ENCODE assay signal across 27 cellular contexts in genomic region chr6:75149253-75149652, GRCh38. TPM values are rescaled to one million over a fixed set of nuclear protein-coding genes. Genes with fewer than 3 reads are reported as not detected.
DNase-seq lines count a peak whose midpoint lies in the region; ATAC-seq, FAIRE-seq and TF ChIP-seq lines count a peak whose summit lies in the region.
"Had no signal": no experiment of that assay in that cellular context is flagged by ENCODE, and none has a peak within 500 bp of the region (broad histone marks: within the 10 kb centered on the region; RNA-seq: fewer than 3 reads in every experiment).

No MANE protein-coding gene starts in this region.

- H3K4me3 ChIP-seq in left ventricle myocardium inferior (no peak overlapping the region), endothelial cell of umbilical vein (replicated peaks in 1 of 3; ENCODE audit: insufficient read depth in 1 of 3, low read depth in 1 of 3, low read length in 3 of 3) (no peak overlapping the region), osteoblast (ENCODE audit: insufficient read depth, low read length) (no peak overlapping the region)
- H3K4me3 ChIP-seq: esophagus squamous epithelium, GM23338, psoas muscle, SJCRH30, skin epidermis had no signal

- no peaks in the 10 kb centered on the region for H3K9me3 ChIP-seq in left ventricle myocardium inferior (replicated peaks)
- no peaks in the 10 kb centered on the region for H3K9me3 ChIP-seq in endothelial cell of umbilical vein (replicated peaks; ENCODE audit: control insufficient read depth, insufficient read depth, low read length)
- H3K9me3 ChIP-seq in osteoblast (ENCODE audit: low read depth, low read length) = no peaks in the 10 kb centered on the region
- H3K9me3 ChIP-seq: esophagus squamous epithelium, neutrophil, psoas muscle, SJCRH30 had no signal

- H3K4me1 ChIP-seq in left ventricle myocardium inferior = peaks cover 7% of the 10 kb centered on the region
- no peaks in the 10 kb centered on the region for H3K4me1 ChIP-seq in endothelial cell of umbilical vein (ENCODE audit: control insufficient read depth, extremely low read depth, insufficient read depth, low read length)
- H3K4me1 ChIP-seq in osteoblast (ENCODE audit: insufficient read depth, low read length) = peaks cover 38% of the 10 kb centered on the region
- H3K4me1 ChIP-seq: esophagus squamous epithelium, psoas muscle, SJCRH30 had no signal

- BruUV-seq in endothelial cell of umbilical vein (replicated peaks; lab: Mats Ljungman, UMichigan) = no TSS peak

- no peaks in the 10 kb centered on the region for H3K27me3 ChIP-seq in left ventricle myocardium inferior (ENCODE audit: low read depth)
- no peaks in the 10 kb centered on the region for H3K27me3 ChIP-seq in endothelial cell of umbilical vein (ENCODE audit: control insufficient read depth in 2 of 2, insufficient read depth in 2 of 2, low read length in 2 of 2)
- no peaks in the 10 kb centered on the region for H3K27me3 ChIP-seq in osteoblast (ENCODE audit: insufficient read depth, low read length)
- H3K27me3 ChIP-seq: esophagus squamous epithelium, neutrophil, SJCRH30 had no signal

- POLR2A ChIA-PET in endothelial cell of umbilical vein (lab: Charles Lee) = no interaction called here

- H3K79me2 ChIP-seq in endothelial cell of umbilical vein (ENCODE audit: control insufficient read depth, insufficient read depth, low read length) = no peaks in the 10 kb centered on the region
- H3K79me2 ChIP-seq in osteoblast (ENCODE audit: insufficient read depth, low read length) = no peaks in the 10 kb centered on the region

- ATAC-seq in left ventricle myocardium superior (no peak), HG03095 (IDR thresholded peaks at IDR 0.05; ENCODE audit: unreplicated experiment) (no peak), GM18873 (IDR thresholded peaks at IDR 0.05; ENCODE audit: low FRiP score, unreplicated experiment) (no peak)
- ATAC-seq: activated naive CD4-positive, alpha-beta T cell treated with anti-CD3 and anti-CD28 coated beads, Interleukin-2, amount 50 U/mL, for 72 hours; GM23338; left lobe of liver; psoas muscle; stimulated activated naive B cell treated with anti-CD40 and anti-IgM and Interleukin-4, amounts not matched to agents 10 μg/mL and 1 μg/mL and 100 μg/mL, for 72 hours had no signal

- DNase-seq in left ventricle myocardium inferior = no peak
- DNase-seq in left ventricle myocardium superior = no peak
- DNase-seq in endothelial cell of umbilical vein (ENCODE audit: low read depth, low spot score) = peak; percentile 60
- no peak for DNase-seq in osteoblast (ENCODE audit: insufficient read length, low spot score, missing footprints)
- DNase-seq in DMS53 treated with DMSO at 0.1 percent for 48 hours (lab: John Stamatoyannopoulos, UW; ENCODE audit: unreplicated experiment) = no peak
- no peak for DNase-seq in NCI-H1092 treated with DMSO at 0.1 percent for 48 hours (lab: John Stamatoyannopoulos, UW)
- DNase-seq: activated CD4-positive, alpha-beta T cell treated with anti-CD3 and anti-CD28 coated beads for 48 hours; activated CD8-positive, alpha-beta memory T cell treated with anti-CD3 and anti-CD28 coated beads for 24 hours; CD4-positive, alpha-beta memory T cell; dermis blood vessel endothelial cell; esophagus squamous epithelium; NCI-H1048; NCI-H1694; NCI-H510A treated with DMSO at 0.1 percent for 48 hours; psoas muscle; SJCRH30; stimulated activated naive B cell treated with anti-CD40 and anti-IgM and Interleukin-4, amounts not matched to agents 10 μg/mL and 1 μg/mL and 100 μg/mL, for 72 hours; T1000 had no signal

- H2AFZ ChIP-seq in endothelial cell of umbilical vein (ENCODE audit: low read depth, low read length) (no peak overlapping the region), osteoblast (ENCODE audit: low read length) (no peak overlapping the region)
- H2AFZ ChIP-seq: GM23338 had no signal

- H4K20me1 ChIP-seq in endothelial cell of umbilical vein (replicated peaks; ENCODE audit: control insufficient read depth, extremely low read depth, insufficient read depth, low read length) = no peaks in the 10 kb centered on the region
- peaks cover 4% of the 10 kb centered on the region for H4K20me1 ChIP-seq in osteoblast (ENCODE audit: insufficient read depth, low read length)

- H3K9ac ChIP-seq in endothelial cell of umbilical vein (replicated peaks; ENCODE audit: extremely low read depth, insufficient read depth, low read length) = no peak overlapping the region

- no peak for TF ChIP-seq POLR2A in endothelial cell of umbilical vein (IDR thresholded peaks at IDR 0.05; ENCODE audit: low read depth, low read length)

- no peak overlapping the region for H3K4me2 ChIP-seq in endothelial cell of umbilical vein (ENCODE audit: insufficient read depth, low read length)
- H3K4me2 ChIP-seq in osteoblast (ENCODE audit: insufficient read depth, low read length) = no peak overlapping the region
- H3K4me2 ChIP-seq: GM23338 had no signal

- H3K36me3 ChIP-seq in left ventricle myocardium inferior (no peaks in the 10 kb centered on the region), endothelial cell of umbilical vein (ENCODE audit: control insufficient read depth in 2 of 2, extremely low read depth in 1 of 2, insufficient read depth in 2 of 2, low read length in 2 of 2) (no peaks in the 10 kb centered on the region), osteoblast (ENCODE audit: insufficient read depth, low read length) (peaks cover 86% of the 10 kb centered on the region)
- H3K36me3 ChIP-seq: neutrophil had no signal

- H3K9me1 ChIP-seq in endothelial cell of umbilical vein (replicated peaks; ENCODE audit: control insufficient read depth, extremely low read depth, insufficient read depth, low read length) = no peaks in the 10 kb centered on the region

- TF ChIP-seq CTCF in left ventricle myocardium inferior (IDR thresholded peaks at IDR 0.05; ENCODE audit: borderline replicate concordance) (no peak), endothelial cell of umbilical vein (IDR thresholded peaks at IDR 0.05; ENCODE audit: extremely low read depth in 1 of 2, insufficient read depth in 1 of 2, low read depth in 1 of 2, low read length in 2 of 2) (no peak), osteoblast (IDR thresholded peaks at IDR 0.05; ENCODE audit: extremely low read depth, low read depth, low read length) (no peak)

- no peak for FAIRE-seq in endothelial cell of umbilical vein (lab: Jason Lieb, UNC)
- FAIRE-seq: A204.1 had no signal

- dilution Hi-C loops in endothelial cell of umbilical vein (cut with MboI; ENCODE audit: extremely low pct_ligation_motif_present, low sequenced_read_pairs) = no loop called here

- intact Hi-C loops in left ventricle myocardium inferior (cut with micrococcal nuclease) = no loop called here
- intact Hi-C loops in left ventricle myocardium superior (cut with micrococcal nuclease) = no loop called here
- intact Hi-C loops in endothelial cell of umbilical vein (cut with micrococcal nuclease) = no loop called here

- H3K27ac ChIP-seq in left ventricle myocardium inferior (replicated peaks) (peak overlapping the region; percentile 35), endothelial cell of umbilical vein (ENCODE audit: insufficient read depth, low read depth, low read length) (no peak overlapping the region), osteoblast (ENCODE audit: low read depth, low read length) (peak overlapping the region; percentile 50)
- H3K27ac ChIP-seq: esophagus squamous epithelium, neutrophil, psoas muscle, SJCRH30, skin epidermis, VCaP had no signal

- CTCF ChIA-PET in endothelial cell of umbilical vein (lab: Charles Lee) = interaction anchor here (1.3 to 2.9 kb wide), 2 partner anchors 10 to 67 kb away, joined by 3 to 6 read pairs; no protein-coding TSS in a partner anchor

TF ChIP-seq in endothelial cell of umbilical vein, 7 proteins besides CTCF, POLR2A, EP300 and RAD21:
- TF ChIP-seq EZH2 (IDR thresholded peaks at IDR 0.05; ENCODE audit: borderline replicate concordance, low read depth, low read length, severe bottlenecking) = no peak
- TF ChIP-seq JUN (IDR thresholded peaks at IDR 0.05; ENCODE audit: borderline replicate concordance, insufficient read depth, insufficient read length, low read depth) = no peak
- no peak for TF ChIP-seq MAX (IDR thresholded peaks at IDR 0.05; ENCODE audit: insufficient read depth, insufficient read length)
- no peak for TF ChIP-seq MYC (IDR thresholded peaks at IDR 0.05; ENCODE audit: low read depth, low read length)
- no peak for TF ChIP-seq FOS (IDR thresholded peaks at IDR 0.05; ENCODE audit: borderline replicate concordance, insufficient read depth, low read length)
- TF ChIP-seq POLR2AphosphoS5 (IDR thresholded peaks at IDR 0.05; ENCODE audit: insufficient read depth, low read depth, low read length) = no peak
- no peak for TF ChIP-seq GATA2 (IDR thresholded peaks at IDR 0.05; ENCODE audit: insufficient read depth, insufficient read length, low read depth, low read length)
TF ChIP-seq in endothelial cell of umbilical vein: peak in this region for 0.

RNA-seq across cellular contexts. Expression of gene COL12A1, which starts 56.6 kb away (rescaled TPM):
- 12.2 TPM for total RNA-seq in left ventricle myocardium inferior
- 9.5 TPM for total RNA-seq in left ventricle myocardium superior
- total RNA-seq in endothelial cell of umbilical vein = 89.1 and 102 TPM in 2 replicates
- polyA plus RNA-seq in endothelial cell of umbilical vein = 48.5 and 49.9 TPM in 2 replicates
- 43.4 and 44.0 TPM in 2 replicates for polyA plus RNA-seq in endothelial cell of umbilical vein (2011; cell fraction: cytosol; rRNA removed)
- polyA plus RNA-seq in endothelial cell of umbilical vein (2011; cell fraction: nucleus; rRNA removed) = 75.2 and 88.8 TPM in 2 replicates
- polyA plus RNA-seq in endothelial cell of umbilical vein (2012) = 42.2 and 57.9 TPM in 2 replicates
- 216 and 284 TPM in 2 replicates for polyA minus RNA-seq in endothelial cell of umbilical vein
- polyA minus RNA-seq in endothelial cell of umbilical vein (2011; cell fraction: cytosol; rRNA and poly(A)+ RNA removed) = 67.7 TPM
- polyA minus RNA-seq in endothelial cell of umbilical vein (2011; cell fraction: nucleus; rRNA and poly(A)+ RNA removed) = 111 and 183 TPM in 2 replicates
- 1,393 and 1,591 TPM in 2 replicates for total RNA-seq in osteoblast
- total RNA-seq: CD4-positive, alpha-beta memory T cell had no signal
- polyA plus RNA-seq: CD4-positive, alpha-beta memory T cell had no signal

Comparison
In these comparisons a context has a peak if more than half of its experiments do, and no peak if none do; other contexts are left out.
1. RNA of gene COL12A1, which starts 56.6 kb away (total RNA-seq): 1,393 to 1,591 TPM in osteoblast; 89.1 to 102 TPM in endothelial cell of umbilical vein, 12.2 TPM in left ventricle myocardium inferior (single experiment) and 9.5 TPM in left ventricle myocardium superior (single experiment); every median in the first group is over 10 times any median in the second.